ENCODE assay signal across 24 cellular contexts in the genomic region with DNA sequence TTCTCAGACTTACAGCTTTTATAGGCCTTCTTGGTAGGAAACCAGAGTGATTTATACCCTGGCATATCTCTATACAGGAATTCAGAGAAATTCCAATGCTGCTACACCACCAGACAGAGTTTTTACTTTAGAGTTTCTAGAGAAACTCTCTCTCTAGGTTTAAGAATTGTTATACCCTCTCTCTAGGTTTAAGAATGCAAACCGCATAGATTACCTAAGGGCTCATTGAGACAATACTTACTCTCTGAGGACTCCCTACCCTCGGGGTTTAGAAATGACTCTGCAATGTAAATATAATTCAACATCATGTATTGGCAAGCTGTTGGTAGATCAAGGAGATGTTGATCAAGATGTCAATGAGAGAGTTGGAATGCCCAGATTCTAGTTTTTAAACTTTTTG. TPM values are rescaled to one million over a fixed set of nuclear protein-coding genes. Genes with fewer than 3 reads are reported as not detected.
"Had no signal": no experiment of that assay in that cellular context is flagged by ENCODE, and none has a peak within 500 bp of the region (broad histone marks: within the 10 kb centered on the region; RNA-seq: fewer than 3 reads in every experiment).

No MANE protein-coding gene starts in this region.

- H3K27me3 Mint-ChIP-seq: effector memory CD8-positive, alpha-beta T cell; memory B cell; naive B cell; natural killer cell treated with Interleukin-12 subunit alpha and Interleukin-12 subunit beta and Interleukin-15 and Interleukin-18, amount 100 ng/mL, for 72 hours; stimulated activated naive B cell treated with anti-CD40 and anti-IgM and Interleukin-4, amounts not matched to agents 10 μg/mL and 1 μg/mL and 100 μg/mL, for 72 hours; stimulated activated naive CD8-positive, alpha-beta T cell treated with anti-CD3 and anti-CD28 coated beads, Interleukin-15, Interleukin-2, amounts not matched to agents 100 ng/mL and 50 ng/mL, for 24 hours had no signal

- H3K27ac ChIP-seq: esophagus squamous epithelium, lower lobe of right lung, neutrophil, pancreas, right lobe of liver, thoracic aorta, tibial nerve, upper lobe of left lung had no signal

- H3K27me3 ChIP-seq: neutrophil, right lobe of liver, tibial nerve, upper lobe of left lung had no signal

- ATAC-seq: effector memory CD8-positive, alpha-beta T cell; left ventricle myocardium superior; lower lobe of right lung; mucosa of descending colon; natural killer cell treated with Interleukin-12 subunit alpha and Interleukin-12 subunit beta and Interleukin-15 and Interleukin-18, amount 100 ng/mL, for 72 hours; pancreas; right lobe of liver; stimulated activated naive B cell treated with anti-CD40 and anti-IgM and Interleukin-4, amounts not matched to agents 10 μg/mL and 1 μg/mL and 100 μg/mL, for 72 hours had no signal

- DNase-seq: cortex of kidney; effector memory CD8-positive, alpha-beta T cell; erythroblast; esophagus squamous epithelium; head of caudate nucleus; left ventricle myocardium superior; lower lobe of right lung; mucosa of descending colon; naive B cell; pancreas; right lobe of liver; small intestine; stimulated activated CD4-positive, alpha-beta T cell treated with anti-CD3 and anti-CD28 coated beads, Interleukin-15, amount 100 ng/mL, for 24 hours; stimulated activated CD4-positive, alpha-beta T cell treated with anti-CD3 and anti-CD28 coated beads, Interleukin-2, amount 100 ng/mL, for 48 hours; stimulated activated naive B cell treated with anti-CD40 and anti-IgM and Interleukin-4, amounts not matched to agents 10 μg/mL and 1 μg/mL and 100 μg/mL, for 72 hours; upper lobe of left lung had no signal

- H3K4me1 Mint-ChIP-seq: memory B cell; mesothelial cell of epicardium; naive B cell; stimulated activated naive B cell treated with anti-CD40 and anti-IgM and Interleukin-4, amounts not matched to agents 10 μg/mL and 1 μg/mL and 100 μg/mL, for 72 hours had no signal

- H3K9me3 Mint-ChIP-seq: mesothelial cell of epicardium; neural crest cell; stimulated activated naive CD8-positive, alpha-beta T cell treated with anti-CD3 and anti-CD28 coated beads, Interleukin-15, Interleukin-2, amounts not matched to agents 100 ng/mL and 50 ng/mL, for 24 hours had no signal

- H3K36me3 ChIP-seq: esophagus squamous epithelium, lower lobe of right lung, neutrophil, pancreas, right lobe of liver, thoracic aorta, tibial nerve, upper lobe of left lung had no signal

- H3K27ac Mint-ChIP-seq: effector memory CD8-positive, alpha-beta T cell; memory B cell; mesothelial cell of epicardium; natural killer cell treated with Interleukin-12 subunit alpha and Interleukin-12 subunit beta and Interleukin-15 and Interleukin-18, amount 100 ng/mL, for 72 hours; stimulated activated naive B cell treated with anti-CD40 and anti-IgM and Interleukin-4, amounts not matched to agents 10 μg/mL and 1 μg/mL and 100 μg/mL, for 72 hours; stimulated activated naive CD8-positive, alpha-beta T cell treated with anti-CD3 and anti-CD28 coated beads, Interleukin-15, Interleukin-2, amounts not matched to agents 100 ng/mL and 50 ng/mL, for 24 hours had no signal

- H3K9me3 ChIP-seq: esophagus squamous epithelium, lower lobe of right lung, mucosa of descending colon, neutrophil, pancreas, right lobe of liver, thoracic aorta, tibial nerve, upper lobe of left lung had no signal

- H3K36me3 Mint-ChIP-seq: memory B cell; mesothelial cell of epicardium; naive B cell; natural killer cell treated with Interleukin-12 subunit alpha and Interleukin-12 subunit beta and Interleukin-15 and Interleukin-18, amount 100 ng/mL, for 72 hours; stimulated activated naive B cell treated with anti-CD40 and anti-IgM and Interleukin-4, amounts not matched to agents 10 μg/mL and 1 μg/mL and 100 μg/mL, for 72 hours had no signal

- H3K4me3 ChIP-seq: esophagus squamous epithelium, lower lobe of right lung, mucosa of descending colon, pancreas, right lobe of liver, thoracic aorta, tibial nerve, upper lobe of left lung had no signal

- H3K4me1 ChIP-seq: esophagus squamous epithelium, lower lobe of right lung, pancreas, right lobe of liver, tibial nerve, upper lobe of left lung had no signal

- H3K4me3 Mint-ChIP-seq: effector memory CD8-positive, alpha-beta T cell; memory B cell; mesothelial cell of epicardium; naive B cell; natural killer cell treated with Interleukin-12 subunit alpha and Interleukin-12 subunit beta and Interleukin-15 and Interleukin-18, amount 100 ng/mL, for 72 hours; neural crest cell; stimulated activated naive B cell treated with anti-CD40 and anti-IgM and Interleukin-4, amounts not matched to agents 10 μg/mL and 1 μg/mL and 100 μg/mL, for 72 hours; stimulated activated naive CD8-positive, alpha-beta T cell treated with anti-CD3 and anti-CD28 coated beads, Interleukin-15, Interleukin-2, amounts not matched to agents 100 ng/mL and 50 ng/mL, for 24 hours had no signal

RNA-seq across cellular contexts. Expression of gene ELAVL2, which starts 15.3 kb away (rescaled TPM):
- total RNA-seq: left ventricle myocardium superior; lower lobe of right lung; natural killer cell treated with Interleukin-12 subunit alpha and Interleukin-12 subunit beta and Interleukin-15 and Interleukin-18, amount 100 ng/mL, for 72 hours; right lobe of liver; thoracic aorta had no signal
